8 cellular contexts compared by ENCODE assay signal in the genomic region with DNA sequence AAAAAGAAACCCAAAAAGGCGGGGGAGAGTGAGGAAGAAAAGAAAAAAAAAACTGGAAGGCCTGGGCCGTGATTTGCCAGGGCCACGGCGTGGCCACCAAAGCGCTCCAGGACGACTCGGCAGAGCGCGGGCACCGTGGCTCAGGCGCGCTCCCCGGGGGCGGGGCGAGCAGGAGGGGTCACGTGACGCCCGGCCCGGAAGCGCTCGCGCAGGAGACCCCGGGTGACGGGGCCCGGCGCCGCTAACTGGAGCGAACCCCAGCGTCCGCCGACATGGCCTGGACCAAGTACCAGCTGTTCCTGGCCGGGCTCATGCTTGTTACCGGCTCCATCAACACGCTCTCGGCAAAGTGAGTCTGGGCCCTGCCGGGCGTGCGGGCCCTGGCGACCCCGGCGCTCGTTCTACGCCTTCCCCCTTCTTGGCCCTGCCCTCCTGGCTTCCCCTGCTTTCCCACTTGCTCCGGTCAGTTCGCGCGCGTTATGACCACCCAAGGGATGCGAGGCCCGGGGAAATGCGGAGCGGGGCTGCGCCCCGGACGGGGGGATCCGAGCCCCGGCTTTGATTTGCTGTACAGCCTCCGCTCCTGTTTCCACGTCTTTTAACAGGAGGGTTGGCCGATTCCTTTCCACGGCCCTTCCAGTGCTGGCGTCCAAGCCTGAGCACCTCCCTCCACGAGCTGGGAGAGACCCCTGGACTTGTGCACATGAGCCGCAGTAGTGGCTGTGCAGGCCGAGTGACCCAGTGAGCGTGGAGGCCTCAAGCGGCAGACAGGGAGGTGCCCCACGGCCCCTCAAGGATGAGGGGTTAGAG. TPM values are rescaled to one million over a fixed set of nuclear protein-coding genes. Genes with fewer than 3 reads are reported as not detected.
DNase-seq lines count a peak whose midpoint lies in the region; ATAC-seq and TF ChIP-seq lines count a peak whose summit lies in the region.

A gene with protein sequence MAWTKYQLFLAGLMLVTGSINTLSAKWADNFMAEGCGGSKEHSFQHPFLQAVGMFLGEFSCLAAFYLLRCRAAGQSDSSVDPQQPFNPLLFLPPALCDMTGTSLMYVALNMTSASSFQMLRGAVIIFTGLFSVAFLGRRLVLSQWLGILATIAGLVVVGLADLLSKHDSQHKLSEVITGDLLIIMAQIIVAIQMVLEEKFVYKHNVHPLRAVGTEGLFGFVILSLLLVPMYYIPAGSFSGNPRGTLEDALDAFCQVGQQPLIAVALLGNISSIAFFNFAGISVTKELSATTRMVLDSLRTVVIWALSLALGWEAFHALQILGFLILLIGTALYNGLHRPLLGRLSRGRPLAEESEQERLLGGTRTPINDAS (plus strand): TSS at position 207 of the 810 bp plus-strand sequence. CDS start 66 bp downstream, at position 273.

- H2AFZ ChIP-seq in PC-9 = peak within 1 kb of the TSS; percentile 97

- H3K27me3 Mint-ChIP-seq in naive B cell = no peaks in the 10 kb centered on the region

- peak within 1 kb of the TSS; percentile 89 for H3K4me3 ChIP-seq in HUES48 (ENCODE audit: low read depth, low read length)
- peak within 1 kb of the TSS; percentile 96 for H3K4me3 ChIP-seq in PC-9

- DNase-seq in COLO829 (ENCODE audit: low spot score) (peak; percentile 61), PC-9 (peak; percentile 62 to 77), fibroblast of gingiva (ENCODE audit: low read depth) (peak; percentile 82), naive B cell (peak; percentile 82)
- peak; percentile 62 to 78 for DNase-seq in activated T-helper 1 cell treated with anti-CD3 and anti-CD28 coated beads, Interleukin-2, amount 50 U/mL, for 16 hours (ENCODE audit: low read depth in 1 of 2, low spot score in 1 of 2)
- DNase-seq in stimulated activated effector memory CD8-positive, alpha-beta T cell treated with anti-CD3 and anti-CD28 coated beads, Interleukin-12 subunit alpha, Interleukin-12 subunit beta, amount 100 ng/mL, for 72 hours (ENCODE audit: low spot score in 2 of 2) = peak; percentile 84 to 88

- peaks cover 51% of the 10 kb centered on the region for H3K79me2 ChIP-seq in PC-9 (ENCODE audit: low read depth)

- no peak within 1 kb of the TSS for H3K27ac ChIP-seq in HUES48 (ENCODE audit: low read depth, low read length)
- peak within 1 kb of the TSS; percentile 40 for H3K27ac ChIP-seq in PC-9

- H3K9me3 Mint-ChIP-seq in naive B cell = no peaks in the 10 kb centered on the region
- H3K9me3 Mint-ChIP-seq in stimulated activated effector memory CD8-positive, alpha-beta T cell treated with anti-CD3 and anti-CD28 coated beads, Interleukin-12 subunit alpha, Interleukin-12 subunit beta, amount 100 ng/mL, for 72 hours = no peaks in the 10 kb centered on the region

- H3K36me3 Mint-ChIP-seq in naive B cell = no peaks in the 10 kb centered on the region
- H3K36me3 Mint-ChIP-seq in stimulated activated effector memory CD8-positive, alpha-beta T cell treated with anti-CD3 and anti-CD28 coated beads, Interleukin-12 subunit alpha, Interleukin-12 subunit beta, amount 100 ng/mL, for 72 hours = peaks cover 10% of the 10 kb centered on the region

- H3K27ac Mint-ChIP-seq in naive B cell = peak within 1 kb of the TSS; percentile 92 to 98 (median 94)
- peak within 1 kb of the TSS; percentile 91 for H3K27ac Mint-ChIP-seq in stimulated activated effector memory CD8-positive, alpha-beta T cell treated with anti-CD3 and anti-CD28 coated beads, Interleukin-12 subunit alpha, Interleukin-12 subunit beta, amount 100 ng/mL, for 72 hours

- POLR2A ChIA-PET in PC-9 (lab: Charles Lee; ENCODE audit: unreplicated experiment) = interaction anchor here (1.0 kb wide), 1 partner anchor 22 kb away, joined by 3 read pairs; a partner anchor contains a TSS

- intact Hi-C loops in PC-9 (cut with micrococcal nuclease; ENCODE audit: unreplicated experiment) = no loop called here

- no peaks in the 10 kb centered on the region for H3K36me3 ChIP-seq in HUES48 (ENCODE audit: control insufficient read depth, insufficient read depth, low read length)
- H3K36me3 ChIP-seq in PC-9 (ENCODE audit: low read depth) = no peaks in the 10 kb centered on the region

- no peaks in the 10 kb centered on the region for H3K27me3 ChIP-seq in HUES48 (ENCODE audit: control insufficient read depth, insufficient read depth, low read length)
- no peaks in the 10 kb centered on the region for H3K27me3 ChIP-seq in PC-9 (ENCODE audit: insufficient read depth, low read depth)

- CTCF ChIA-PET in PC-9 (lab: Charles Lee) = no interaction called here

- no peak for TF ChIP-seq CTCF in PC-9 (conservative IDR thresholded peaks at IDR 0.05)

- H3K9me3 ChIP-seq in HUES48 (ENCODE audit: control insufficient read depth, insufficient read depth, low read length) (no peaks in the 10 kb centered on the region), PC-9 (ENCODE audit: insufficient read depth, low read depth) (no peaks in the 10 kb centered on the region)

- ATAC-seq in GM19468 (IDR thresholded peaks at IDR 0.05; ENCODE audit: extremely low read depth, unreplicated experiment) (peak; percentile 16), naive B cell (ENCODE audit: low read depth in 2 of 2) (peak; percentile 97 to 98)
- peak; percentile 95 for ATAC-seq in stimulated activated effector memory CD8-positive, alpha-beta T cell treated with anti-CD3 and anti-CD28 coated beads, Interleukin-12 subunit alpha, Interleukin-12 subunit beta, amount 100 ng/mL, for 72 hours

- peak within 1 kb of the TSS; percentile 89 for H3K4me2 ChIP-seq in PC-9

- TSS peak; percentile 46 for BruUV-seq in PC-9 (replicated peaks; lab: Mats Ljungman, UMichigan)

- H3K4me1 ChIP-seq in HUES48 (ENCODE audit: control insufficient read depth, insufficient read depth, low read length) (peaks cover 10% of the 10 kb centered on the region; the same call in 1 of the 2 replicates), PC-9 (replicated peaks; ENCODE audit: insufficient read depth) (peaks cover 43% of the 10 kb centered on the region)

- peak within 1 kb of the TSS; percentile 80 to 97 (median 94) for H3K4me3 Mint-ChIP-seq in naive B cell
- peak within 1 kb of the TSS; percentile 84 for H3K4me3 Mint-ChIP-seq in stimulated activated effector memory CD8-positive, alpha-beta T cell treated with anti-CD3 and anti-CD28 coated beads, Interleukin-12 subunit alpha, Interleukin-12 subunit beta, amount 100 ng/mL, for 72 hours

- H3F3A ChIP-seq in PC-9 (ENCODE audit: insufficient read depth, low read depth) = peaks cover 7% of the 10 kb centered on the region

- no peaks in the 10 kb centered on the region for H3K9me2 ChIP-seq in PC-9 (ENCODE audit: insufficient read depth)

- peaks cover 23 to 46% (median 37%) of the 10 kb centered on the region in 3 donors for H3K4me1 Mint-ChIP-seq in naive B cell
- H3K4me1 Mint-ChIP-seq in stimulated activated effector memory CD8-positive, alpha-beta T cell treated with anti-CD3 and anti-CD28 coated beads, Interleukin-12 subunit alpha, Interleukin-12 subunit beta, amount 100 ng/mL, for 72 hours = peaks cover 30% of the 10 kb centered on the region

- peaks cover 6% of the 10 kb centered on the region; the same call in 1 of the 2 replicates for H4K20me1 ChIP-seq in PC-9 (ENCODE audit: insufficient read depth)

- peak within 1 kb of the TSS; percentile 75 for H3K9ac ChIP-seq in HUES48 (ENCODE audit: low read depth, low read length)

RNA-seq across cellular contexts. Expression of the gene that starts here (rescaled TPM):
- 28.0 and 39.1 TPM in 2 replicates for total RNA-seq in PC-9 (2021)
- polyA plus RNA-seq in naive B cell (ENCODE audit: low read depth in 6 of 6) = 1 to 10 TPM; 1.3 to 5.7 (median 4.8) TPM

Comparison
In these comparisons a context has a peak if more than half of its experiments do, and no peak if none do; other contexts are left out.
1. ATAC-seq: peak in every context shown above with its lines; median percentile 98 in naive B cell; 95 in stimulated activated effector memory CD8-positive, alpha-beta T cell treated with anti-CD3 and anti-CD28 coated beads, Interleukin-12 subunit alpha, Interleukin-12 subunit beta, amount 100 ng/mL, for 72 hours; 16 in GM19468.